17 cellular contexts compared by ENCODE assay signal in genomic region chr1:59214764-59215208, GRCh38.
DNase-seq lines count a peak whose midpoint lies in the region; TF ChIP-seq lines count a peak whose summit lies in the region.
"Had no signal": no experiment of that assay in that cellular context is flagged by ENCODE, and none has a peak within 500 bp of the region (broad histone marks: within the 10 kb centered on the region; RNA-seq: fewer than 3 reads in every experiment).

No MANE protein-coding gene starts in this region.

- H3K9me3 ChIP-seq in tibial artery (no peaks in the 10 kb centered on the region), adrenal gland (replicated peaks in 1 of 3) (no peaks in the 10 kb centered on the region)

- H3K27me3 Mint-ChIP-seq in activated T-helper 1 cell treated with anti-CD3 and anti-CD28 coated beads, Interleukin-12 subunit alpha, Interleukin-12 subunit beta, Interleukin-2, Interleukin-4 antibody, amounts not matched to agents 30 ng/mL and 10 ng/mL and 1 ng/mL, durations not matched to agents 14 hours and 24 hours and 36 hours (ENCODE audit: insufficient read depth) = peaks cover 2% of the 10 kb centered on the region
- H3K27me3 Mint-ChIP-seq: activated CD4-positive, alpha-beta memory T cell treated with anti-CD3 and anti-CD28 coated beads, Interleukin-2, amount 10 ng/mL, durations not matched to agents 7 days and 5 days; activated naive CD8-positive, alpha-beta T cell; effector memory CD8-positive, alpha-beta T cell; stimulated activated naive CD8-positive, alpha-beta T cell treated with anti-CD3 and anti-CD28 coated beads, Interleukin-15, Interleukin-2, amounts not matched to agents 100 ng/mL and 50 ng/mL, for 24 hours; T-cell had no signal

- no peaks in the 10 kb centered on the region for H3K27me3 ChIP-seq in tibial artery
- no peaks in the 10 kb centered on the region for H3K27me3 ChIP-seq in adrenal gland

- peaks cover 26% of the 10 kb centered on the region for H3K9me3 Mint-ChIP-seq in activated T-helper 1 cell treated with anti-CD3 and anti-CD28 coated beads, Interleukin-12 subunit alpha, Interleukin-12 subunit beta, Interleukin-2, Interleukin-4 antibody, amounts not matched to agents 30 ng/mL and 10 ng/mL and 1 ng/mL, durations not matched to agents 14 hours and 24 hours and 36 hours

- H3K4me1 Mint-ChIP-seq in activated T-helper 1 cell treated with anti-CD3 and anti-CD28 coated beads, Interleukin-12 subunit alpha, Interleukin-12 subunit beta, Interleukin-2, Interleukin-4 antibody, amounts not matched to agents 30 ng/mL and 10 ng/mL and 1 ng/mL, durations not matched to agents 14 hours and 24 hours and 36 hours (ENCODE audit: low read depth) = peaks cover 7% of the 10 kb centered on the region
- H3K4me1 Mint-ChIP-seq: activated CD4-positive, alpha-beta memory T cell treated with anti-CD3 and anti-CD28 coated beads, Interleukin-2, amount 10 ng/mL, durations not matched to agents 7 days and 5 days; T-cell had no signal

- H3K27ac ChIP-seq in tibial artery = peak overlapping the region; percentile 70 to 72
- no peak overlapping the region for H3K27ac ChIP-seq in adrenal gland

- no peak overlapping the region for H3K4me3 Mint-ChIP-seq in activated T-helper 1 cell treated with anti-CD3 and anti-CD28 coated beads, Interleukin-12 subunit alpha, Interleukin-12 subunit beta, Interleukin-2, Interleukin-4 antibody, amounts not matched to agents 30 ng/mL and 10 ng/mL and 1 ng/mL, durations not matched to agents 14 hours and 24 hours and 36 hours
- H3K4me3 Mint-ChIP-seq: activated CD4-positive, alpha-beta memory T cell treated with anti-CD3 and anti-CD28 coated beads, Interleukin-2, amount 10 ng/mL, durations not matched to agents 7 days and 5 days; activated naive CD8-positive, alpha-beta T cell; effector memory CD8-positive, alpha-beta T cell; naive thymus-derived CD4-positive, alpha-beta T cell; stimulated activated naive CD8-positive, alpha-beta T cell treated with anti-CD3 and anti-CD28 coated beads, Interleukin-15, Interleukin-2, amounts not matched to agents 100 ng/mL and 50 ng/mL, for 24 hours; T-cell had no signal

- intact Hi-C loops in tibial artery (cut with DNase I; ENCODE audit: low total_unique reads) = no loop called here
- intact Hi-C loops in activated T-helper 1 cell treated with anti-CD3 and anti-CD28 coated beads, Interleukin-12 subunit alpha, Interleukin-12 subunit beta, Interleukin-2, Interleukin-4 antibody, amounts not matched to agents 30 ng/mL and 10 ng/mL and 1 ng/mL, durations not matched to agents 14 hours and 24 hours and 36 hours (cut with micrococcal nuclease) = no loop called here
- intact Hi-C loops in adrenal gland (cut with DNase I) = no loop called here

- peaks cover 8% of the 10 kb centered on the region for H3K36me3 Mint-ChIP-seq in activated T-helper 1 cell treated with anti-CD3 and anti-CD28 coated beads, Interleukin-12 subunit alpha, Interleukin-12 subunit beta, Interleukin-2, Interleukin-4 antibody, amounts not matched to agents 30 ng/mL and 10 ng/mL and 1 ng/mL, durations not matched to agents 14 hours and 24 hours and 36 hours (ENCODE audit: low read depth)
- H3K36me3 Mint-ChIP-seq: activated naive CD8-positive, alpha-beta T cell; T-cell had no signal

- H3K4me3 ChIP-seq in tibial artery = no peak overlapping the region
- no peak overlapping the region for H3K4me3 ChIP-seq in adrenal gland

- TF ChIP-seq CTCF in tibial artery (IDR thresholded peaks at IDR 0.05) (no peak), adrenal gland (IDR thresholded peaks at IDR 0.05) (no peak)

- H3K36me3 ChIP-seq in tibial artery (no peaks in the 10 kb centered on the region), adrenal gland (replicated peaks in 1 of 2) (no peaks in the 10 kb centered on the region)

- no peak overlapping the region for H3K27ac Mint-ChIP-seq in activated T-helper 1 cell treated with anti-CD3 and anti-CD28 coated beads, Interleukin-12 subunit alpha, Interleukin-12 subunit beta, Interleukin-2, Interleukin-4 antibody, amounts not matched to agents 30 ng/mL and 10 ng/mL and 1 ng/mL, durations not matched to agents 14 hours and 24 hours and 36 hours
- H3K27ac Mint-ChIP-seq: activated CD4-positive, alpha-beta memory T cell treated with anti-CD3 and anti-CD28 coated beads, Interleukin-2, amount 10 ng/mL, durations not matched to agents 7 days and 5 days; activated naive CD8-positive, alpha-beta T cell; effector memory CD8-positive, alpha-beta T cell; naive thymus-derived CD4-positive, alpha-beta T cell; stimulated activated naive CD8-positive, alpha-beta T cell treated with anti-CD3 and anti-CD28 coated beads, Interleukin-15, Interleukin-2, amounts not matched to agents 100 ng/mL and 50 ng/mL, for 24 hours; T-cell had no signal

- 79 to 83% (median 80%) methylated on average over 6 of the region's 6 CpGs for WGBS in adrenal gland, 4 donors

- no peak for TF ChIP-seq POLR2A in adrenal gland (IDR thresholded peaks at IDR 0.05)

- H3K4me1 ChIP-seq in tibial artery = peaks cover 0 to 45% (median 14%) of the 10 kb centered on the region in 4 donors
- no peaks in the 10 kb centered on the region for H3K4me1 ChIP-seq in adrenal gland (replicated peaks in 1 of 2)

- DNase-seq in NCI-H1417 (lab: John Stamatoyannopoulos, UW) (peak; percentile 40 to 82 (median 68)), SHP77 (lab: John Stamatoyannopoulos, UW) (peak; percentile 95 to 97), kidney tubule cell (ENCODE audit: low spot score) (peak; percentile 34), tibial artery (peak; percentile 59 to 87), HUDEP-2 (lab: John Stamatoyannopoulos, UW; ENCODE audit: unreplicated experiment in 76 of 76) (no peak), adrenal gland (no peak)
- no peak for DNase-seq in stimulated activated CD4-positive, alpha-beta T cell treated with anti-CD3 and anti-CD28 coated beads, Interleukin-2, amount 100 ng/mL, for 48 hours
- DNase-seq in activated T-helper 1 cell treated with anti-CD3 and anti-CD28 coated beads, Interleukin-12 subunit alpha, Interleukin-12 subunit beta, Interleukin-2, Interleukin-4 antibody, amounts not matched to agents 30 ng/mL and 10 ng/mL and 1 ng/mL, durations not matched to agents 14 hours and 24 hours and 36 hours (ENCODE audit: low spot score) = no peak
- DNase-seq: activated CD4-positive, alpha-beta memory T cell treated with anti-CD3 and anti-CD28 coated beads, Interleukin-2, amount 10 ng/mL, durations not matched to agents 7 days and 5 days; DMS 273 treated with DMSO at 0.1 percent for 48 hours; effector memory CD8-positive, alpha-beta T cell; naive thymus-derived CD4-positive, alpha-beta T cell; NK-92 treated with Interleukin-12 subunit alpha and Interleukin-12 subunit beta, amount 100 ng/mL, for 24 hours; stimulated activated CD4-positive, alpha-beta T cell treated with anti-CD3 and anti-CD28 coated beads, Interleukin-15, amount 100 ng/mL, for 24 hours; T-cell had no signal

Comparison
In these comparisons a context has a peak if more than half of its experiments do, and no peak if none do; other contexts are left out.
1. DNase-seq: peak in NCI-H1417 (3 of 3), SHP77 (2 of 2), kidney tubule cell (single experiment) and tibial artery (2 of 2); none in stimulated activated CD4-positive, alpha-beta T cell treated with anti-CD3 and anti-CD28 coated beads, Interleukin-2, amount 100 ng/mL, for 48 hours (0 of 2), HUDEP-2 (0 of 76), activated T-helper 1 cell treated with anti-CD3 and anti-CD28 coated beads, Interleukin-12 subunit alpha, Interleukin-12 subunit beta, Interleukin-2, Interleukin-4 antibody, amounts not matched to agents 30 ng/mL and 10 ng/mL and 1 ng/mL, durations not matched to agents 14 hours and 24 hours and 36 hours (single experiment) and adrenal gland (0 of 7).
2. H3K27ac ChIP-seq: peak in tibial artery (2 of 2); none in adrenal gland (0 of 5).